In the genomic region with DNA sequence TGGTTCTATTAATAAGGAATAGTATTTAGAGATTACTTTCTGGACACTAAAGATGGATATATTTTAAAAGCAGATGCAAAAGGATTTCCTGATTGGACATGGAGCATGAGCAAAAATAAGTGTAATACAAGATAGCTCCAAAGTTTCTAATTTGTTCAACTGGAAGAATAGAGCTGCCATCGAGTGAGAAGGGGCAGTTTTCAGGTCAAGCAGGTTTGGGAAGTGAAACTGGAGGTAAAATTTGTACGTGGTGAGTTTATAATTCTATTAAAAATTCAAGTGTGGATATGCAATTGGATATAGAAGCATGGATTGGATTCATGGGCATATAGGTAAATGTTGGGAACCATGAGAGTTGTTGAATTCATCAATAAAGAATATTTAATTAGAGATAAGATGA, we compare ENCODE assay signal across 28 cellular contexts. TPM values are rescaled to one million over a fixed set of nuclear protein-coding genes. Genes with fewer than 3 reads are reported as not detected.
DNase-seq lines count a peak whose midpoint lies in the region; ATAC-seq and TF ChIP-seq lines count a peak whose summit lies in the region.
"Had no signal": no experiment of that assay in that cellular context is flagged by ENCODE, and none has a peak within 500 bp of the region (broad histone marks: within the 10 kb centered on the region; RNA-seq: fewer than 3 reads in every experiment).

No MANE protein-coding gene starts in this region.

- H3K4me1 ChIP-seq in IMR-90 (ENCODE audit: control insufficient read depth, insufficient read depth, low read length) = peaks cover 6% of the 10 kb centered on the region; the same call in 1 of the 2 replicates
- H3K4me1 ChIP-seq: left lung, psoas muscle, SJCRH30 had no signal

- ATAC-seq in GM19452 (IDR thresholded peaks at IDR 0.05; ENCODE audit: unreplicated experiment) (peak; percentile 37), HG02623 (IDR thresholded peaks at IDR 0.05; ENCODE audit: unreplicated experiment) (peak; percentile 16), IMR-90 (ENCODE audit: low read depth) (no peak), GM21737 (IDR thresholded peaks at IDR 0.05; ENCODE audit: unreplicated experiment) (no peak), HG03521 (IDR thresholded peaks at IDR 0.05; ENCODE audit: unreplicated experiment) (no peak)
- ATAC-seq: activated naive CD4-positive, alpha-beta T cell treated with anti-CD3 and anti-CD28 coated beads, Interleukin-2, amount 50 U/mL, for 72 hours; CD8-positive, alpha-beta T cell; left lung; psoas muscle; T-cell had no signal

- H3K79me1 ChIP-seq in IMR-90 (ENCODE audit: low read depth in 1 of 2, low read length in 2 of 2) = peaks cover 7 to 19% of the 10 kb centered on the region in 2 experiments; a peak in 3 of 4 replicates

- peak overlapping the region; percentile 89 for H2BK20ac ChIP-seq in IMR-90 (ENCODE audit: low read depth, low read length)

- no TSS peak for BruUV-seq in IMR-90 (replicated peaks; lab: Mats Ljungman, UMichigan)

- no peak for TF ChIP-seq POLR2A in IMR-90 (IDR thresholded peaks at IDR 0.05; ENCODE audit: low read depth, low read length)

- H3K14ac ChIP-seq in IMR-90 (replicated peaks; ENCODE audit: low read depth, low read length) = no peak overlapping the region

- H3K9me1 ChIP-seq in IMR-90 (ENCODE audit: insufficient read depth, low read length) = peaks cover 8% of the 10 kb centered on the region; the same call in 1 of the 2 replicates

- H3K36me3 ChIP-seq in GM06990 (ENCODE audit: control insufficient read depth, insufficient read depth, low read length) (no peaks in the 10 kb centered on the region), IMR-90 (ENCODE audit: control insufficient read depth, insufficient read depth, low read length) (no peaks in the 10 kb centered on the region), H7 (replicated peaks; ENCODE audit: control insufficient read depth, insufficient read depth, low read length) (no peaks in the 10 kb centered on the region)
- H3K36me3 ChIP-seq: left lung, neutrophil, SJCRH30 had no signal

- no peak overlapping the region for H4K5ac ChIP-seq in IMR-90 (ENCODE audit: low read depth, low read length)

- no peak for DNase-seq in GM06990 (ENCODE audit: extremely low read depth, insufficient read length)
- no peak for DNase-seq in IMR-90
- DNase-seq in H7 = no peak
- DNase-seq in SW 1271 (lab: John Stamatoyannopoulos, UW) = no peak
- DNase-seq: 8988T; activated CD4-positive, alpha-beta memory T cell treated with anti-CD3 and anti-CD28 coated beads for 36 hours; activated CD8-positive, alpha-beta memory T cell treated with anti-CD3 and anti-CD28 coated beads, Interleukin-2, amount 50 U/mL, for 48 hours; anterior cingulate cortex; CD8-positive, alpha-beta T cell; DMS53; GOT3; hypothalamus; left lung; mesendoderm; NCI-H510A treated with DMSO at 0.1 percent for 48 hours; psoas muscle; SJCRH30; stimulated activated CD8-positive, alpha-beta memory T cell treated with anti-CD3 and anti-CD28 coated beads, Interleukin-4, amount 100 ng/mL, for 48 hours; T-cell; trophoblast cell had no signal

- H2BK120ac ChIP-seq in IMR-90 (ENCODE audit: low read depth, low read length) = no peak overlapping the region

- H3K4me3 ChIP-seq in GM06990 (replicated peaks; ENCODE audit: low read depth, low read length) (0 out of 2 replicates have a peak overlapping the region, but pooled peaks have one; percentile 3), IMR-90 (ENCODE audit: insufficient read depth, low read depth, low read length) (no peak overlapping the region), H7 (ENCODE audit: insufficient read depth, low read depth, low read length) (no peak overlapping the region)
- H3K4me3 ChIP-seq: coronary artery, left lung, psoas muscle, SJCRH30 had no signal

- no peak overlapping the region for H3K56ac ChIP-seq in IMR-90 (ENCODE audit: extremely low read depth, insufficient read depth, low read length)

- POLR2A ChIA-PET in IMR-90 (lab: Charles Lee; ENCODE audit: unreplicated experiment) = no interaction called here

- no peak overlapping the region for H3K9ac ChIP-seq in IMR-90 (ENCODE audit: low read depth, low read length)
- H3K9ac ChIP-seq: KMS-11 had no signal

- no peak overlapping the region for H3K4ac ChIP-seq in IMR-90 (ENCODE audit: low read depth, low read length)

- 0 out of 3 replicates have a peak overlapping the region, but pooled peaks have one; percentile 65 for H2BK15ac ChIP-seq in IMR-90 (ENCODE audit: low read depth, low read length)

- no peak overlapping the region for H2AK5ac ChIP-seq in IMR-90 (ENCODE audit: low read depth, low read length)

- H3K23ac ChIP-seq in IMR-90 (ENCODE audit: low read depth, low read length) = no peak overlapping the region

- intact Hi-C loops in IMR-90 (cut with micrococcal nuclease) = no loop called here

- CTCF ChIA-PET in IMR-90 (lab: Yijun Ruan, JAX) = interaction anchor here (1.2 to 1.7 kb wide), 2 partner anchors 37 to 106 kb away, joined by 3 read pairs; a partner anchor contains a TSS

- H3K4me2 ChIP-seq in IMR-90 (ENCODE audit: low read depth, low read length) = no peak overlapping the region

- TF ChIP-seq CTCF in GM06990 (IDR thresholded peaks at IDR 0.05; ENCODE audit: insufficient read depth, low read length, poor library complexity, severe bottlenecking) (no peak), IMR-90 (conservative IDR thresholded peaks at IDR 0.05; ENCODE audit: low read depth, low read length) (no peak)

- TF ChIP-seq RAD21 in IMR-90 (IDR thresholded peaks at IDR 0.05; ENCODE audit: low read length) = no peak

- no peak overlapping the region for H2AK9ac ChIP-seq in IMR-90 (replicated peaks; ENCODE audit: low read depth, low read length, poor library complexity)

- dilution Hi-C loops in IMR-90 (cut with HindIII; ENCODE audit: low sequenced_read_pairs, unreplicated experiment) = no loop called here

- no peak overlapping the region for H3K27ac ChIP-seq in IMR-90 (ENCODE audit: insufficient read depth, low read length)
- H3K27ac ChIP-seq: coronary artery, KMS-11, left lung, neutrophil, psoas muscle, SJCRH30 had no signal

- H4K91ac ChIP-seq in IMR-90 (ENCODE audit: insufficient read depth, low read depth, low read length) = no peak overlapping the region

- in situ Hi-C loops in IMR-90 (cut with MboI; ENCODE audit: low sequenced_read_pairs) = loop anchor here (10.0 kb wide), 1 partner anchor 106 kb away; a partner anchor contains a TSS

- H3K27me3 ChIP-seq in GM06990 (replicated peaks; ENCODE audit: control insufficient read depth, insufficient read depth, low read length) (no peaks in the 10 kb centered on the region), IMR-90 (ENCODE audit: control insufficient read depth, insufficient read depth, low read length) (no peaks in the 10 kb centered on the region), H7 (ENCODE audit: control insufficient read depth, insufficient read depth, low read length) (no peaks in the 10 kb centered on the region; the same call in 1 of the 2 replicates)
- H3K27me3 ChIP-seq: neutrophil, SJCRH30 had no signal

- H2BK5ac ChIP-seq in IMR-90 (ENCODE audit: low read depth, low read length, poor library complexity, severe bottlenecking) = no peak overlapping the region

- WGBS in IMR-90 (ENCODE audit: extremely low coverage in 2 of 2, insufficient read length in 1 of 2), 2 experiments = 73% methylated on average over 2 of the region's 2 CpGs; no CpG with 5 or more reads in 1 of the 2 experiments

- H2AFZ ChIP-seq in IMR-90 (replicated peaks; ENCODE audit: low read length, poor library complexity) = no peak overlapping the region

- no peaks in the 10 kb centered on the region for H4K20me1 ChIP-seq in IMR-90 (ENCODE audit: insufficient read depth, low read length)

- H4K8ac ChIP-seq in IMR-90 (ENCODE audit: low read depth in 2 of 2, low read length in 2 of 2) = no peak overlapping the region

- H3K18ac ChIP-seq in IMR-90 (ENCODE audit: low read depth, low read length) = no peak overlapping the region

- no peaks in the 10 kb centered on the region for H3K9me3 ChIP-seq in IMR-90 (ENCODE audit: control insufficient read depth, insufficient read depth, low read length)
- H3K9me3 ChIP-seq: left lung, neutrophil, psoas muscle, SJCRH30 had no signal

TF ChIP-seq in IMR-90, 13 proteins besides CTCF, POLR2A, EP300 and RAD21:
- TF ChIP-seq MAFK (IDR thresholded peaks at IDR 0.05; ENCODE audit: low read depth, low read length) (no peak), SMC3 (IDR thresholded peaks at IDR 0.05; ENCODE audit: low read depth, low read length) (no peak), MAZ (IDR thresholded peaks at IDR 0.05; ENCODE audit: borderline replicate concordance, low read depth, low read length) (no peak), MXI1 (IDR thresholded peaks at IDR 0.05; ENCODE audit: borderline replicate concordance, low read depth, low read length) (no peak), NFE2L2 (IDR thresholded peaks at IDR 0.05; ENCODE audit: low read depth, low read length) (no peak), BHLHE40 (IDR thresholded peaks at IDR 0.05; ENCODE audit: low read depth, low read length) (no peak), FOS (IDR thresholded peaks at IDR 0.05; ENCODE audit: low read depth, low read length) (no peak), RFX5 (IDR thresholded peaks at IDR 0.05; ENCODE audit: low read depth, low read length) (no peak), CEBPB (IDR thresholded peaks at IDR 0.05; ENCODE audit: low read depth, low read length) (no peak), RCOR1 (IDR thresholded peaks at IDR 0.05; ENCODE audit: insufficient replicate concordance, low read length) (no peak), CHD1 (IDR thresholded peaks at IDR 0.05; ENCODE audit: low read depth, low read length) (no peak)
- TF ChIP-seq, protein P1, sequence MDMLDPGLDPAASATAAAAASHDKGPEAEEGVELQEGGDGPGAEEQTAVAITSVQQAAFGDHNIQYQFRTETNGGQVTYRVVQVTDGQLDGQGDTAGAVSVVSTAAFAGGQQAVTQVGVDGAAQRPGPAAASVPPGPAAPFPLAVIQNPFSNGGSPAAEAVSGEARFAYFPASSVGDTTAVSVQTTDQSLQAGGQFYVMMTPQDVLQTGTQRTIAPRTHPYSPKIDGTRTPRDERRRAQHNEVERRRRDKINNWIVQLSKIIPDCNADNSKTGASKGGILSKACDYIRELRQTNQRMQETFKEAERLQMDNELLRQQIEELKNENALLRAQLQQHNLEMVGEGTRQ (IDR thresholded peaks at IDR 0.05; ENCODE audit: low read depth, low read length) = no peak

RNA-seq across cellular contexts. Expression of a gene that starts 31.8 kb away (rescaled TPM):
- 5.0 and 5.7 TPM in 2 replicates for total RNA-seq in IMR-90 (2012; rRNA removed)
- polyA plus RNA-seq in IMR-90 (2012; rRNA removed) = 15.8 and 16.8 TPM in 2 replicates
- 9.1 and 12.2 TPM in 2 replicates for polyA plus RNA-seq in IMR-90 (2012; cell fraction: cytosol; rRNA removed)
- polyA plus RNA-seq in IMR-90 (2012; cell fraction: nucleus; rRNA removed; ENCODE audit: low replicate concordance) = 32.9 and 37.2 TPM in 2 replicates
- 0.07 TPM in 1 of 2 replicates, not detected in the other for total RNA-seq in H7 (2014; rRNA removed; shearing (Covaris generic))

RNA-seq across cellular contexts. Expression of a gene that starts 37.3 kb away (rescaled TPM):
- total RNA-seq in IMR-90 (2012; rRNA removed) = 18.6 and 35.8 TPM in 2 replicates
- 42.1 and 77.7 TPM in 2 replicates for polyA plus RNA-seq in IMR-90 (2012; rRNA removed)
- 11.3 and 17.6 TPM in 2 replicates for polyA plus RNA-seq in IMR-90 (2012; cell fraction: cytosol; rRNA removed)
- polyA plus RNA-seq in IMR-90 (2012; cell fraction: nucleus; rRNA removed; ENCODE audit: low replicate concordance) = 10.5 and 16.3 TPM in 2 replicates
- total RNA-seq in H7 (2014; rRNA removed; shearing (Covaris generic)) = not detected in 2 replicates
- total RNA-seq: activated CD4-positive, alpha-beta memory T cell treated with anti-CD3 and anti-CD28 coated beads for 36 hours; activated naive CD4-positive, alpha-beta T cell treated with anti-CD3 and anti-CD28 coated beads, Interleukin-2, amount 50 U/mL, for 72 hours had no signal
- polyA plus RNA-seq: psoas muscle had no signal

Comparison
In these comparisons a context has a peak if more than half of its experiments do, and no peak if none do; other contexts are left out.
1. ATAC-seq: peak in GM19452 (single experiment) and HG02623 (single experiment); none in IMR-90 (single experiment), GM21737 (single experiment) and HG03521 (single experiment).
2. RNA of a gene that starts 37.3 kb away (total RNA-seq): 18.6 to 35.8 TPM in IMR-90; not detected in H7; every median in the first group is over 10 times any median in the second.